In the genomic region with DNA sequence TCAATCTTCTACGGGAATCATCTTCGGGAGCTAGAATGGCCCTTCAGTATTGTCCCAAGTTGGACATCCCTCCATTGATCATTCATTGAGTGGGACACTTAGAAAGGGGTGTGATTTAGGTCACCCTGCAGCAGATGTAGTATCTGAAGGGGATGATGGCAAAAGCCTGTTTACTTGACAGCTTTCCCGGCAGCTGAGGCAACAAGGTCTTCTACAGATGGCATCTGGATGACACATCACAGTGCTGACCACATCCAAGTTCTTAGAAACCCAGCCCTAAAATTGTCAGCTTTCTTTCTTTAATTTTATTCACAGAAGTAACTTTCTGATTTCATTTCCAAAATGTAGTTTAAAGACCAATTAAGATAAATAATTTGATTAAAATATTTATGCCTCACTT, we compare ENCODE assay signal across 22 cellular contexts.
A peak's percentile ranks its signal among the peaks of the same experiment; 100 is the strongest.
DNase-seq lines count a peak whose midpoint lies in the region; ATAC-seq and TF ChIP-seq lines count a peak whose summit lies in the region.
"Had no signal": no experiment of that assay in that cellular context is flagged by ENCODE, and none has a peak within 500 bp of the region (broad histone marks: within the 10 kb centered on the region; RNA-seq: fewer than 3 reads in every experiment).

No MANE protein-coding gene starts in this region.

- H3K27me3 ChIP-seq in cardiac muscle cell (no peaks in the 10 kb centered on the region), upper lobe of right lung (no peaks in the 10 kb centered on the region)
- H3K27me3 ChIP-seq: BE2C, Peyer's patch had no signal

- no peak for DNase-seq in cardiac muscle cell (ENCODE audit: low read depth in 1 of 2, low spot score in 1 of 2)
- DNase-seq in Right ventricle myocardium superior = no peak
- DNase-seq in OCI-M1 (lab: John Stamatoyannopoulos, UW) = peak; percentile 39
- DNase-seq in glomerular visceral epithelial cell (ENCODE audit: extremely low spot score) = peak; percentile 1
- DNase-seq in HK-2 (ENCODE audit: unreplicated experiment) = no peak
- DNase-seq in GM13977 (ENCODE audit: low spot score) = no peak
- no peak for DNase-seq in upper lobe of right lung
- DNase-seq: BE2C; Caco-2; CD4-positive, CD25-positive, alpha-beta regulatory T cell; DMS153; EL; IMR-90; MG63; NCI-H1092; NCI-H146; NCI-H2081; NCI-H2171 treated with DMSO at 0.1 percent for 48 hours; NCI-H446 treated with DMSO at 0.1 percent for 48 hours; Peyer's patch; SIG-M5 had no signal

- intact Hi-C loops in Right ventricle myocardium superior (cut with DNase I) = no loop called here
- intact Hi-C loops in upper lobe of right lung (cut with DNase I) = no loop called here

- no peaks in the 10 kb centered on the region for H3K36me3 ChIP-seq in cardiac muscle cell
- H3K36me3 ChIP-seq in upper lobe of right lung = no peaks in the 10 kb centered on the region
- H3K36me3 ChIP-seq: BE2C, MG63, Peyer's patch had no signal

- H3K4me1 ChIP-seq in cardiac muscle cell (ENCODE audit: low read depth) = peaks cover 36% of the 10 kb centered on the region
- no peaks in the 10 kb centered on the region for H3K4me1 ChIP-seq in upper lobe of right lung
- H3K4me1 ChIP-seq: BE2C, Caco-2, Peyer's patch had no signal

- H3K27ac ChIP-seq in cardiac muscle cell (peak overlapping the region; percentile 73), upper lobe of right lung (no peak overlapping the region)
- H3K27ac ChIP-seq: Peyer's patch had no signal

- H3K4me3 ChIP-seq in cardiac muscle cell = no peak overlapping the region
- no peak overlapping the region for H3K4me3 ChIP-seq in upper lobe of right lung
- H3K4me3 ChIP-seq: GM12878, MG63, Peyer's patch had no signal

- TF ChIP-seq CTCF in cardiac muscle cell (IDR thresholded peaks at IDR 0.05; ENCODE audit: low read depth, low read length) (no peak), GM13977 (IDR thresholded peaks at IDR 0.05; ENCODE audit: extremely low read depth, insufficient read depth, missing control alignments) (no peak), upper lobe of right lung (IDR thresholded peaks at IDR 0.05) (no peak)

- ATAC-seq in Right ventricle myocardium superior (ENCODE audit: poor library complexity) = no peak
- ATAC-seq in upper lobe of right lung = no peak
- ATAC-seq: GM12878 had no signal

- in situ Hi-C loops in GM13977 (cut with MboI; ENCODE audit: low pct_unique_long_range_greater_than_20kb, low sequenced_read_pairs, unreplicated experiment) = no loop called here

- H3K9me3 ChIP-seq in cardiac muscle cell (ENCODE audit: low read depth) = no peaks in the 10 kb centered on the region
- no peaks in the 10 kb centered on the region for H3K9me3 ChIP-seq in upper lobe of right lung
- H3K9me3 ChIP-seq: BE2C, Caco-2, MG63, Peyer's patch had no signal

Comparison
In these comparisons a context has a peak if more than half of its experiments do, and no peak if none do; other contexts are left out.
1. DNase-seq: peak in OCI-M1 (single experiment) and glomerular visceral epithelial cell (single experiment); none in cardiac muscle cell (0 of 2), Right ventricle myocardium superior (single experiment), HK-2 (single experiment), GM13977 (single experiment) and upper lobe of right lung (single experiment).